ENCODE assay signal across 8 cellular contexts in the genomic region with DNA sequence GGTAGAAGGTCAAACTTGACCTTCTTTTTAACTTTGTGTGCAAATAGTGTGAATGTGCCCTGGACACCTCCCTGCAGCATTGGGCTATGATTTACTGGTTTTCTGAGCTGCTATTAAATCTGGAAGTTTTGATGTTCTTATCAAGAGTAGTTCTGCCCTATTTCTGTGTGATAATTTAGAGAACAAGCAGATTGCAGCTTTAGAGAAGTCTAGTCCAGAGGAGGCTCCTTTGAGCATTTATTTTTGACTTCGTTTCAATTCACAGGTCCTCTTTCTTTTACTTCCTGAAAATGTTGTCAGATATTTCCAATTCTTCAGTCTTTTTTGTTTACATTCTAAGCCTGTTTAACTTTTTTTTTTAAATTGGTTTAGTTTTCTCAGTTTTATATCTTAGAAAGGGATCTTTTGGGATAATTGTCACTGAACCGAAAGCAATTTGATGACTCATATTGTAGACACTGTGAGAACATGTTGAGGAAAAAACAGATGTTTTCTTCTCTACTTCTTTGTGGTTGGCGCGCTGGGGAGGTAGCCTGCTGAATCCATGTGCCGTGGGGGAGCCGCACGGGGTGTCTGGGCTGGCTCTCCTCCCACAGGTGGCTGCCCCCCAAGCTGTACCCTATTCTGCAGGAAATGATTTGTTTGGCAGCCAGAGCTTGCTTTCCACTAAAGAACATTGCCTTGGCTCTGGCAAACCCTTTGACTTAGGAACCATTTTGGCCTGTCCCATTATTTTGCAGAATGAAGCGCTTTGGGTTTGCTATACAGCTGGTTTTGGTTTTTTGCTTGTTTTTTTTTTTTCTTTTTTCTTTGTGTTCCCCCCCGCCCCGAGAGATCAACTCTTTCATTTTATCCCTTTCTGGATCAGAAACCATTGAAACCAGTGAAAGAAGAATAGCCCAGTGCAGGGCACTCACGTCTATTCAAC. TPM values are rescaled to one million over a fixed set of nuclear protein-coding genes. Genes with fewer than 3 reads are reported as not detected.
DNase-seq lines count a peak whose midpoint lies in the region; ATAC-seq and TF ChIP-seq lines count a peak whose summit lies in the region.

No MANE protein-coding gene starts in this region.

- intact Hi-C loops in activated T-helper 1 cell treated with anti-CD3 and anti-CD28 coated beads, Interleukin-12 subunit alpha, Interleukin-12 subunit beta, Interleukin-2, Interleukin-4 antibody, amounts not matched to agents 30 ng/mL and 10 ng/mL and 1 ng/mL, durations not matched to agents 14 hours and 24 hours and 36 hours (cut with micrococcal nuclease) = loop anchor here (2.0 kb wide), 1 partner anchor 53 kb away; a partner anchor contains a TSS
- intact Hi-C loops in right cardiac atrium (cut with DNase I) = no loop called here

- H3K27ac ChIP-seq in right cardiac atrium (ENCODE audit: low read length) = no peak overlapping the region

- 51% methylated on average over 11 of the region's 11 CpGs for WGBS in right cardiac atrium

- H3K9me3 ChIP-seq in right cardiac atrium (ENCODE audit: control insufficient read depth, low read length) = no peaks in the 10 kb centered on the region

- ATAC-seq in right cardiac atrium = peak; percentile 43 to 50
- ATAC-seq in GM21515 (IDR thresholded peaks at IDR 0.05; ENCODE audit: unreplicated experiment) = no peak
- ATAC-seq in GM18861 (IDR thresholded peaks at IDR 0.05; ENCODE audit: unreplicated experiment) = no peak

- H3K27ac Mint-ChIP-seq in activated T-helper 1 cell treated with anti-CD3 and anti-CD28 coated beads, Interleukin-12 subunit alpha, Interleukin-12 subunit beta, Interleukin-2, Interleukin-4 antibody, amounts not matched to agents 30 ng/mL and 10 ng/mL and 1 ng/mL, durations not matched to agents 14 hours and 24 hours and 36 hours = peak overlapping the region; percentile 42

- H3K27me3 Mint-ChIP-seq in activated T-helper 1 cell treated with anti-CD3 and anti-CD28 coated beads, Interleukin-12 subunit alpha, Interleukin-12 subunit beta, Interleukin-2, Interleukin-4 antibody, amounts not matched to agents 30 ng/mL and 10 ng/mL and 1 ng/mL, durations not matched to agents 14 hours and 24 hours and 36 hours (ENCODE audit: insufficient read depth) = no peaks in the 10 kb centered on the region

- no peaks in the 10 kb centered on the region for H3K27me3 ChIP-seq in right cardiac atrium (ENCODE audit: control insufficient read depth, insufficient read depth)

- peaks cover 27% of the 10 kb centered on the region for H3K4me1 Mint-ChIP-seq in activated T-helper 1 cell treated with anti-CD3 and anti-CD28 coated beads, Interleukin-12 subunit alpha, Interleukin-12 subunit beta, Interleukin-2, Interleukin-4 antibody, amounts not matched to agents 30 ng/mL and 10 ng/mL and 1 ng/mL, durations not matched to agents 14 hours and 24 hours and 36 hours (ENCODE audit: low read depth)

- peaks cover 5% of the 10 kb centered on the region for H3K36me3 Mint-ChIP-seq in activated T-helper 1 cell treated with anti-CD3 and anti-CD28 coated beads, Interleukin-12 subunit alpha, Interleukin-12 subunit beta, Interleukin-2, Interleukin-4 antibody, amounts not matched to agents 30 ng/mL and 10 ng/mL and 1 ng/mL, durations not matched to agents 14 hours and 24 hours and 36 hours (ENCODE audit: low read depth)

- H3K4me3 ChIP-seq in right cardiac atrium (ENCODE audit: low read length) = no peak overlapping the region

- TF ChIP-seq CTCF in GM10266 (IDR thresholded peaks at IDR 0.05; ENCODE audit: control insufficient read depth, insufficient read depth, low read depth, missing control alignments) = no peak

- no peaks in the 10 kb centered on the region for H3K4me1 ChIP-seq in right cardiac atrium (ENCODE audit: control insufficient read depth, insufficient read depth, low read length)

- peak; percentile 50 for DNase-seq in GM10266 (ENCODE audit: extremely low spot score)
- DNase-seq in NCI-H446 (lab: John Stamatoyannopoulos, UW) = peak; percentile 59 to 74
- DNase-seq in activated T-helper 1 cell treated with anti-CD3 and anti-CD28 coated beads, Interleukin-12 subunit alpha, Interleukin-12 subunit beta, Interleukin-2, Interleukin-4 antibody, amounts not matched to agents 30 ng/mL and 10 ng/mL and 1 ng/mL, durations not matched to agents 14 hours and 24 hours and 36 hours (ENCODE audit: low spot score) = peak; percentile 51
- peak in 1 of 3 donors; percentile 62 for DNase-seq in right cardiac atrium
- peak; percentile 6 to 23 for DNase-seq in stimulated activated CD8-positive, alpha-beta memory T cell treated with anti-CD3 and anti-CD28 coated beads, Interleukin-7, amount 100 ng/mL, for 4 hours (ENCODE audit: low read depth in 2 of 2)
- no peak for DNase-seq in NK-92 treated with Interleukin-12 subunit alpha and Interleukin-12 subunit beta, amount 100 ng/mL, for 24 hours (lab: John Stamatoyannopoulos, UW)

- H3K4me3 Mint-ChIP-seq in activated T-helper 1 cell treated with anti-CD3 and anti-CD28 coated beads, Interleukin-12 subunit alpha, Interleukin-12 subunit beta, Interleukin-2, Interleukin-4 antibody, amounts not matched to agents 30 ng/mL and 10 ng/mL and 1 ng/mL, durations not matched to agents 14 hours and 24 hours and 36 hours = peak overlapping the region; percentile 25

- H3K9me3 Mint-ChIP-seq in activated T-helper 1 cell treated with anti-CD3 and anti-CD28 coated beads, Interleukin-12 subunit alpha, Interleukin-12 subunit beta, Interleukin-2, Interleukin-4 antibody, amounts not matched to agents 30 ng/mL and 10 ng/mL and 1 ng/mL, durations not matched to agents 14 hours and 24 hours and 36 hours = no peaks in the 10 kb centered on the region

RNA-seq across cellular contexts. Expression of a gene that starts 53.4 kb away (rescaled TPM):
- total RNA-seq in activated T-helper 1 cell treated with anti-CD3 and anti-CD28 coated beads, Interleukin-12 subunit alpha, Interleukin-12 subunit beta, Interleukin-2, Interleukin-4 antibody, amounts not matched to agents 30 ng/mL and 10 ng/mL and 1 ng/mL, durations not matched to agents 14 hours and 24 hours and 36 hours = 16.6 and 17.1 TPM in 2 replicates
- 10 to 100 TPM; 23.6 to 40.2 (median 31.5) TPM for total RNA-seq in right cardiac atrium
- 16.2 TPM for polyA plus RNA-seq in right cardiac atrium

RNA-seq across cellular contexts. Expression of a gene that starts 54.2 kb away (rescaled TPM):
- 535 and 541 TPM in 2 replicates for total RNA-seq in activated T-helper 1 cell treated with anti-CD3 and anti-CD28 coated beads, Interleukin-12 subunit alpha, Interleukin-12 subunit beta, Interleukin-2, Interleukin-4 antibody, amounts not matched to agents 30 ng/mL and 10 ng/mL and 1 ng/mL, durations not matched to agents 14 hours and 24 hours and 36 hours
- total RNA-seq in right cardiac atrium = 100 to 1,000 TPM in 1 of 4 donors, 10 to 100 TPM in 3; 79.0 to 113 (median 91.3) TPM
- 82.5 TPM for polyA plus RNA-seq in right cardiac atrium

Comparison
In these comparisons a context has a peak if more than half of its experiments do, and no peak if none do; other contexts are left out.
1. ATAC-seq: peak in right cardiac atrium (2 of 2); none in GM21515 (single experiment) and GM18861 (single experiment).